8 cellular contexts compared by ENCODE assay signal in the genomic region with DNA sequence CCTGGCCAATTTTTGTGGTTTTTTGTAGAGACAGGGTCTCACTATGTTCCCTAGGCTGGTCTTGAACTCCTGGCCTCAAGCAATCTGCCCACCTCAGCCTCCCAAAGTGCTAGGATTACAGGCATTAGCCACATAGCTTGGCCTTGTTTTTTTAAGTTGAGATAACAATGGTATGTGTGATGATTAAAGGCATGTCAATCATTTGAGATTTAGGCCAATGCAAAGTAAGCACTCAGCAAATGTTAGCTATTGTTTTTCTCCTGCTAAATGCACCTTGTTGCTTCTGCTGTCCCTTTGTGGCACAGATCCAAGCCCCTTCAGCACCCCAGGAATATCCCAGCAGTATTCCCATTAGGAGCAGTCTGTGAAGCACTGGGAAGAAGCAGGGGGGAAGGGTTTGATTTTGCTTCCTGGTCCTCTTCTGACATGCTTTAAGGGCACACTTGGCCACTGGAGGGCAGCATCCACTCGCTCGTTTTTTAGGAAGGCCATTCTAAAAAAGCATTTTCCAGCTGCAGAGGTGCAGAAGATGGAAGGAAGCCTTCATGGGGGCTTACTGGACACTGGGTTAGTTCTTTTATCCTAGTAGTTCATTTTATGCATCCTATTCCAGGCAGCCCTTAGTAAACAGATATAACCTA.
DNase-seq lines count a peak whose midpoint lies in the region; ATAC-seq and TF ChIP-seq lines count a peak whose summit lies in the region.

No MANE protein-coding gene starts in this region.

- H3K36me3 ChIP-seq in CD4-positive, CD25-positive, alpha-beta regulatory T cell (ENCODE audit: control insufficient read depth, insufficient read depth, low read length), result no peaks in the 10 kb centered on the region
- H3K36me3 ChIP-seq in effector memory CD4-positive, alpha-beta T cell (ENCODE audit: control insufficient read depth, insufficient read depth, low read length), result no peaks in the 10 kb centered on the region

- intact Hi-C loops in activated CD4-positive, alpha-beta memory T cell treated with anti-CD3 and anti-CD28 coated beads for 36 hours (cut with micrococcal nuclease), result loop anchor here (1.0 to 5.0 kb wide), 2 partner anchors 229 to 244 kb away; no protein-coding TSS in a partner anchor

- no peak overlapping the region for H3K27ac Mint-ChIP-seq in CD4-positive, CD25-positive, alpha-beta regulatory T cell
- H3K27ac Mint-ChIP-seq in activated CD4-positive, alpha-beta memory T cell treated with anti-CD3 and anti-CD28 coated beads for 36 hours, result no peak overlapping the region

- H3K9me3 ChIP-seq in CD4-positive, CD25-positive, alpha-beta regulatory T cell (ENCODE audit: control insufficient read depth in 2 of 2, low read length in 2 of 2), result peaks cover 6 to 8% of the 10 kb centered on the region in 2 experiments
- H3K9me3 ChIP-seq in effector memory CD4-positive, alpha-beta T cell (ENCODE audit: control insufficient read depth, low read length), result no peaks in the 10 kb centered on the region

- no peak overlapping the region for H3K4me3 ChIP-seq in CD4-positive, CD25-positive, alpha-beta regulatory T cell (ENCODE audit: low read depth, low read length)
- H3K4me3 ChIP-seq in HL-60 (replicated peaks; ENCODE audit: insufficient read depth, low read length), result no peak overlapping the region
- H3K4me3 ChIP-seq in effector memory CD4-positive, alpha-beta T cell (ENCODE audit: insufficient read depth, low read depth, low read length, poor library complexity, severe bottlenecking), result no peak overlapping the region

- H3K27me3 ChIP-seq in CD4-positive, CD25-positive, alpha-beta regulatory T cell (ENCODE audit: control insufficient read depth, insufficient read depth, low read length), result no peaks in the 10 kb centered on the region
- H3K27me3 ChIP-seq in HL-60 (ENCODE audit: insufficient read depth, poor library complexity, severe bottlenecking), result no peaks in the 10 kb centered on the region
- no peaks in the 10 kb centered on the region for H3K27me3 ChIP-seq in effector memory CD4-positive, alpha-beta T cell (replicated peaks; ENCODE audit: control insufficient read depth, insufficient read depth, low read length, poor library complexity, severe bottlenecking)

- H3K4me1 Mint-ChIP-seq in CD4-positive, CD25-positive, alpha-beta regulatory T cell, result no peaks in the 10 kb centered on the region
- H3K4me1 Mint-ChIP-seq in activated CD4-positive, alpha-beta memory T cell treated with anti-CD3 and anti-CD28 coated beads for 36 hours (ENCODE audit: low read depth), result no peaks in the 10 kb centered on the region

- H3K27ac ChIP-seq in CD4-positive, CD25-positive, alpha-beta regulatory T cell (ENCODE audit: insufficient read depth, low read length, poor library complexity, severe bottlenecking), result no peak overlapping the region
- no peak overlapping the region for H3K27ac ChIP-seq in HL-60 (replicated peaks)
- H3K27ac ChIP-seq in effector memory CD4-positive, alpha-beta T cell (ENCODE audit: insufficient read depth, low read length, poor library complexity, severe bottlenecking), result no peak overlapping the region

- peaks cover 9% of the 10 kb centered on the region for H3K27me3 Mint-ChIP-seq in CD4-positive, CD25-positive, alpha-beta regulatory T cell
- H3K27me3 Mint-ChIP-seq in activated CD4-positive, alpha-beta memory T cell treated with anti-CD3 and anti-CD28 coated beads for 36 hours, result no peaks in the 10 kb centered on the region

- no peak for TF ChIP-seq CTCF in HL-60 (IDR thresholded peaks at IDR 0.05; ENCODE audit: insufficient read depth, low read length)

- no peak overlapping the region for H3K4me3 Mint-ChIP-seq in CD4-positive, CD25-positive, alpha-beta regulatory T cell
- H3K4me3 Mint-ChIP-seq in activated CD4-positive, alpha-beta memory T cell treated with anti-CD3 and anti-CD28 coated beads for 36 hours, result no peak overlapping the region

- H3K9me3 Mint-ChIP-seq in CD4-positive, CD25-positive, alpha-beta regulatory T cell, result peaks cover 0 to 10% (median 0%) of the 10 kb centered on the region in 7 donors
- peaks cover 17% of the 10 kb centered on the region for H3K9me3 Mint-ChIP-seq in activated CD4-positive, alpha-beta memory T cell treated with anti-CD3 and anti-CD28 coated beads for 36 hours

- no peaks in the 10 kb centered on the region for H3K36me3 Mint-ChIP-seq in CD4-positive, CD25-positive, alpha-beta regulatory T cell
- no peaks in the 10 kb centered on the region for H3K36me3 Mint-ChIP-seq in activated CD4-positive, alpha-beta memory T cell treated with anti-CD3 and anti-CD28 coated beads for 36 hours

- POLR2A ChIA-PET in activated CD4-positive, alpha-beta memory T cell treated with anti-CD3 and anti-CD28 coated beads for 36 hours (lab: Charles Lee), result no interaction called here

- CTCF ChIA-PET in activated CD4-positive, alpha-beta memory T cell treated with anti-CD3 and anti-CD28 coated beads for 36 hours (lab: Charles Lee), result interaction anchor here (0.6 to 3.7 kb wide), 31 partner anchors 9 to 1503 kb away, joined by 3 to 44 read pairs (median 4); a partner anchor contains a TSS

- no peaks in the 10 kb centered on the region for H3K4me1 ChIP-seq in CD4-positive, CD25-positive, alpha-beta regulatory T cell (ENCODE audit: control insufficient read depth, insufficient read depth, low read length, poor library complexity, severe bottlenecking)
- no peaks in the 10 kb centered on the region for H3K4me1 ChIP-seq in effector memory CD4-positive, alpha-beta T cell (ENCODE audit: control insufficient read depth, insufficient read depth, low read length, poor library complexity, severe bottlenecking)

- no peak for ATAC-seq in CD4-positive, CD25-positive, alpha-beta regulatory T cell (ENCODE audit: low read depth in 2 of 2)
- ATAC-seq in GM18867 (IDR thresholded peaks at IDR 0.05; ENCODE audit: unreplicated experiment), result no peak

- peak; percentile 36 to 74 (median 56) for DNase-seq in CD4-positive, CD25-positive, alpha-beta regulatory T cell
- DNase-seq in HL-60 (ENCODE audit: low read depth in 1 of 2, low spot score in 1 of 2), result peak; percentile 27 to 66
- peak; percentile 66 for DNase-seq in NCI-H748 treated with DMSO at 0.1 percent for 48 hours (lab: John Stamatoyannopoulos, UW)
- peak; percentile 82 for DNase-seq in activated CD4-positive, alpha-beta memory T cell treated with anti-CD3 and anti-CD28 coated beads for 36 hours
- peak; percentile 18 to 43 (median 25) for DNase-seq in effector memory CD4-positive, alpha-beta T cell
- DNase-seq in mesenteric fat pad (ENCODE audit: low spot score), result peak; percentile 87
- DNase-seq in stimulated activated CD8-positive, alpha-beta memory T cell treated with anti-CD3 and anti-CD28 coated beads, Interleukin-2, amount 100 ng/mL, for 48 hours (ENCODE audit: low read depth in 2 of 2), result peak; percentile 53 to 56

Comparison
In these comparisons a context has a peak if more than half of its experiments do, and no peak if none do; other contexts are left out.
1. DNase-seq: peak in every context shown above with its lines; median percentile 87 in mesenteric fat pad; 82 in activated CD4-positive, alpha-beta memory T cell treated with anti-CD3 and anti-CD28 coated beads for 36 hours; 66 in NCI-H748 treated with DMSO at 0.1 percent for 48 hours; 56 in CD4-positive, CD25-positive, alpha-beta regulatory T cell; 54 in stimulated activated CD8-positive, alpha-beta memory T cell treated with anti-CD3 and anti-CD28 coated beads, Interleukin-2, amount 100 ng/mL, for 48 hours; 46 in HL-60; 25 in effector memory CD4-positive, alpha-beta T cell.